ENCODE assay signal across 11 cellular contexts in the genomic region with DNA sequence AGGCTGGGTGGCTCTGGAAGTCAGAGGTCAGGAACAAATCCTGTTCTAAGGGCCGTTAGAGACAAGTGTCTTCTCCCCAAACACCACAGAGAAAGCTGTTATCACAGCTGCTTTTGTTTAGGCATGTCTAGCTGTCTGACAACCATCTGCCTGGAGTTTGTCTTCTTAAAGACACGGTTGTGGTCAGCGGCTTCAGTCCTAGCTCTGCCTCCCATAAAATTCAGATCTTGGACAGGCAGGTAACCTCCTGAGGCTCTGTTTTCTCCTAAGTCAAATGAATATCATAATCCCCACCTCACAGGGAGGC. TPM values are rescaled to one million over a fixed set of nuclear protein-coding genes. Genes with fewer than 3 reads are reported as not detected.
DNase-seq lines count a peak whose midpoint lies in the region; ATAC-seq and TF ChIP-seq lines count a peak whose summit lies in the region.
"Had no signal": no experiment of that assay in that cellular context is flagged by ENCODE, and none has a peak within 500 bp of the region (broad histone marks: within the 10 kb centered on the region; RNA-seq: fewer than 3 reads in every experiment).

No MANE protein-coding gene starts in this region.

- H3K4me3 ChIP-seq in heart left ventricle (no peak overlapping the region), astrocyte of the spinal cord (ENCODE audit: low read depth, low read length) (no peak overlapping the region), lower lobe of right lung (no peak overlapping the region), upper lobe of right lung (no peak overlapping the region)
- H3K4me3 ChIP-seq: psoas muscle had no signal

- H3K27ac ChIP-seq in heart left ventricle (peak overlapping the region in 7 of 12 donors; percentile 6 to 94 (median 49)), lower lobe of right lung (peak overlapping the region; percentile 96), upper lobe of right lung (peak overlapping the region; percentile 96)
- H3K27ac ChIP-seq: psoas muscle had no signal

- TF ChIP-seq CTCF in heart left ventricle (IDR thresholded peaks at IDR 0.05) (no peak), astrocyte of the spinal cord (IDR thresholded peaks at IDR 0.05; ENCODE audit: low read depth, low read length) (no peak), lower lobe of right lung (IDR thresholded peaks at IDR 0.05) (no peak), upper lobe of right lung (IDR thresholded peaks at IDR 0.05) (no peak)

- H3K36me3 ChIP-seq in heart left ventricle (no peaks in the 10 kb centered on the region), lower lobe of right lung (no peaks in the 10 kb centered on the region), upper lobe of right lung (no peaks in the 10 kb centered on the region)

- H3K27me3 ChIP-seq in heart left ventricle = peaks cover 0 to 24% (median 0%) of the 10 kb centered on the region in 9 donors
- no peaks in the 10 kb centered on the region for H3K27me3 ChIP-seq in lower lobe of right lung (ENCODE audit: low read depth)
- no peaks in the 10 kb centered on the region for H3K27me3 ChIP-seq in upper lobe of right lung

- 35 to 58% (median 43%) methylated on average over 3 of the region's 3 CpGs for WGBS in heart left ventricle, 4 donors

- in situ Hi-C loops in astrocyte of the spinal cord (cut with HindIII; ENCODE audit: low sequenced_read_pairs) = no loop called here

- ATAC-seq in heart left ventricle (no peak), left cardiac atrium (no peak), lower lobe of right lung (no peak), upper lobe of right lung (no peak)
- ATAC-seq: psoas muscle had no signal

- intact Hi-C loops in heart left ventricle (cut with DNase I) (loop anchor here in 2 of 10 donors (2.0 kb wide), 1 partner anchor 27 kb away; no protein-coding TSS in a partner anchor), left cardiac atrium (cut with DNase I) (no loop called here), lower lobe of right lung (cut with DNase I) (no loop called here), upper lobe of right lung (cut with DNase I) (no loop called here)

- peaks cover 0 to 69% (median 37%) of the 10 kb centered on the region in 12 donors for H3K4me1 ChIP-seq in heart left ventricle
- peaks cover 65% of the 10 kb centered on the region for H3K4me1 ChIP-seq in lower lobe of right lung
- peaks cover 50% of the 10 kb centered on the region for H3K4me1 ChIP-seq in upper lobe of right lung

- TF ChIP-seq POLR2A in heart left ventricle (IDR thresholded peaks at IDR 0.05) = no peak

- H3K9me3 ChIP-seq in heart left ventricle = no peaks in the 10 kb centered on the region
- H3K9me3 ChIP-seq in lower lobe of right lung = no peaks in the 10 kb centered on the region
- H3K9me3 ChIP-seq in upper lobe of right lung = no peaks in the 10 kb centered on the region
- H3K9me3 ChIP-seq: psoas muscle had no signal

- DNase-seq in heart left ventricle (no peak), left cardiac atrium (no peak), astrocyte of the spinal cord (ENCODE audit: low read depth, low spot score) (peak; percentile 43), lower lobe of right lung (no peak), upper lobe of right lung (no peak), NCI-H146 treated with DMSO at 0.1 percent for 48 hours (lab: John Stamatoyannopoulos, UW; ENCODE audit: unreplicated experiment) (no peak), NCI-H1417 (lab: John Stamatoyannopoulos, UW) (no peak), DMS153 (lab: John Stamatoyannopoulos, UW) (no peak)
- DNase-seq: activated CD4-positive, alpha-beta T cell treated with anti-CD3 and anti-CD28 coated beads for 4 hours; NCI-H526 had no signal

RNA-seq across cellular contexts. Expression of a gene that starts 2.3 kb away (rescaled TPM):
- total RNA-seq in heart left ventricle (10 to 100 TPM; 18.4 to 71.2 (median 23.6) TPM), left cardiac atrium (10 to 100 TPM; 26.5 to 35.9 TPM), lower lobe of right lung (162 TPM), upper lobe of right lung (212 TPM)
- polyA plus RNA-seq in heart left ventricle = 10 to 100 TPM; 16.8 to 72.9 TPM

RNA-seq across cellular contexts. Expression of a gene that starts 41.5 kb away (rescaled TPM):
- total RNA-seq in heart left ventricle = 100 to 1,000 TPM; 142 to 490 (median 200) TPM
- 100 to 1,000 TPM; 125 to 173 TPM for polyA plus RNA-seq in heart left ventricle
- 100 to 1,000 TPM; 156 to 203 TPM for total RNA-seq in left cardiac atrium
- total RNA-seq in lower lobe of right lung = 35.7 TPM
- 30.2 TPM for total RNA-seq in upper lobe of right lung

RNA-seq across cellular contexts. Expression of a gene that starts 58.6 kb away (rescaled TPM):
- total RNA-seq in heart left ventricle (under 1 TPM in 3 of 9 donors, not detected in 6; 0.09 to 0.61 (median 0.12) TPM), left cardiac atrium (under 1 TPM in 1 of 2 donors, not detected in 1; 0.16 TPM), lower lobe of right lung (0.38 TPM), upper lobe of right lung (0.69 TPM)
- under 1 TPM; 0.08 TPM for polyA plus RNA-seq in heart left ventricle
- total RNA-seq: psoas muscle had no signal
